ENCODE assay signal across 21 cellular contexts in the genomic region with DNA sequence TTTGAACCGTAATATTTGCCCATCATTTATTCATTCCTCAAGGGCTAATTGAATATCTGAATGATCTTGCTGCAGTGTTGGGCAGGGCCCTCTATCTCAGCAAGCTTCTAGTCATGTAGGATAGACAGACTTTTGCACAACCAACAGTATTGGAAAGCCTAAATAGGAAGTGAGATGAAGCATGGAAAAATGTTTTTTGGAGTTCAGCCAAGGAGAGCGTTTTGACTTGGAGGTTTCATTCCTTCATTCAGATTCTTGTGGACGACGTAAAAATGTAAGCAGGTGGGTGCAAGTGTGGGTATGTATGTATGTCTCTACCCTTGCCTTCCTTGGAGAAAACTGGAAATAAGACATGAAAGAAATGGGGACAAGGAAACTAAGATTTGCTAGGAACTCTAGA.
"Had no signal": no experiment of that assay in that cellular context is flagged by ENCODE, and none has a peak within 500 bp of the region (broad histone marks: within the 10 kb centered on the region; RNA-seq: fewer than 3 reads in every experiment).

No MANE protein-coding gene starts in this region.

- H3K4me3 Mint-ChIP-seq: activated B cell treated with CpG ODN at 0.5 μM for 24 hours; activated CD4-positive, alpha-beta memory T cell treated with anti-CD3 and anti-CD28 coated beads, Interleukin-2, amount 10 ng/mL, durations not matched to agents 7 days and 5 days; activated CD8-positive, alpha-beta memory T cell treated with anti-CD3 and anti-CD28 coated beads, Interleukin-2, amount 10 ng/mL, durations not matched to agents 7 days and 5 days; activated naive CD8-positive, alpha-beta T cell treated with anti-CD3 and anti-CD28 coated beads, Interleukin-2, amount 10 ng/mL, durations not matched to agents 7 days and 5 days; activated T-helper 17 cell treated with anti-CD3 and anti-CD28 coated beads, Interleukin-2, amount 50 U/mL, for 72 hours; naive thymus-derived CD8-positive, alpha-beta T cell; stimulated activated effector memory CD8-positive, alpha-beta T cell treated with anti-CD3 and anti-CD28 coated beads, Interleukin-12 subunit alpha, Interleukin-12 subunit beta, amount 100 ng/mL, for 72 hours; T-helper 17 cell; type B pancreatic cell had no signal

- H3K36me3 Mint-ChIP-seq: activated CD8-positive, alpha-beta memory T cell treated with anti-CD3 and anti-CD28 coated beads, Interleukin-2, amount 10 ng/mL, durations not matched to agents 7 days and 5 days; activated naive CD8-positive, alpha-beta T cell treated with anti-CD3 and anti-CD28 coated beads, Interleukin-2, amount 10 ng/mL, durations not matched to agents 7 days and 5 days; naive thymus-derived CD8-positive, alpha-beta T cell; stimulated activated effector memory CD8-positive, alpha-beta T cell treated with anti-CD3 and anti-CD28 coated beads, Interleukin-12 subunit alpha, Interleukin-12 subunit beta, amount 100 ng/mL, for 72 hours had no signal

- H3K27ac Mint-ChIP-seq: activated B cell treated with CpG ODN at 0.5 μM for 24 hours; activated CD4-positive, alpha-beta memory T cell treated with anti-CD3 and anti-CD28 coated beads, Interleukin-2, amount 10 ng/mL, durations not matched to agents 7 days and 5 days; activated CD8-positive, alpha-beta memory T cell treated with anti-CD3 and anti-CD28 coated beads, Interleukin-2, amount 10 ng/mL, durations not matched to agents 7 days and 5 days; activated naive CD8-positive, alpha-beta T cell treated with anti-CD3 and anti-CD28 coated beads, Interleukin-2, amount 10 ng/mL, durations not matched to agents 7 days and 5 days; activated T-helper 17 cell treated with anti-CD3 and anti-CD28 coated beads, Interleukin-2, amount 50 U/mL, for 72 hours; naive thymus-derived CD8-positive, alpha-beta T cell; stimulated activated effector memory CD8-positive, alpha-beta T cell treated with anti-CD3 and anti-CD28 coated beads, Interleukin-12 subunit alpha, Interleukin-12 subunit beta, amount 100 ng/mL, for 72 hours; T-helper 17 cell had no signal

- H3K4me1 Mint-ChIP-seq: activated CD4-positive, alpha-beta memory T cell treated with anti-CD3 and anti-CD28 coated beads, Interleukin-2, amount 10 ng/mL, durations not matched to agents 7 days and 5 days; activated CD8-positive, alpha-beta memory T cell treated with anti-CD3 and anti-CD28 coated beads, Interleukin-2, amount 10 ng/mL, durations not matched to agents 7 days and 5 days; activated naive CD8-positive, alpha-beta T cell treated with anti-CD3 and anti-CD28 coated beads, Interleukin-2, amount 10 ng/mL, durations not matched to agents 7 days and 5 days; activated T-helper 17 cell treated with anti-CD3 and anti-CD28 coated beads, Interleukin-2, amount 50 U/mL, for 72 hours; stimulated activated effector memory CD8-positive, alpha-beta T cell treated with anti-CD3 and anti-CD28 coated beads, Interleukin-12 subunit alpha, Interleukin-12 subunit beta, amount 100 ng/mL, for 72 hours; T-helper 17 cell had no signal

- H3K27me3 Mint-ChIP-seq: activated CD8-positive, alpha-beta memory T cell treated with anti-CD3 and anti-CD28 coated beads, Interleukin-2, amount 10 ng/mL, durations not matched to agents 7 days and 5 days; type B pancreatic cell had no signal

- H3K9me3 Mint-ChIP-seq: activated B cell treated with CpG ODN at 0.5 μM for 24 hours; activated CD4-positive, alpha-beta memory T cell treated with anti-CD3 and anti-CD28 coated beads, Interleukin-2, amount 10 ng/mL, durations not matched to agents 7 days and 5 days; activated naive CD8-positive, alpha-beta T cell treated with anti-CD3 and anti-CD28 coated beads, Interleukin-2, amount 10 ng/mL, durations not matched to agents 7 days and 5 days; activated T-helper 17 cell treated with anti-CD3 and anti-CD28 coated beads, Interleukin-2, amount 50 U/mL, for 72 hours; naive thymus-derived CD8-positive, alpha-beta T cell; stimulated activated effector memory CD8-positive, alpha-beta T cell treated with anti-CD3 and anti-CD28 coated beads, Interleukin-12 subunit alpha, Interleukin-12 subunit beta, amount 100 ng/mL, for 72 hours had no signal

- ATAC-seq: activated CD8-positive, alpha-beta memory T cell treated with anti-CD3 and anti-CD28 coated beads, Interleukin-2, amount 10 ng/mL, durations not matched to agents 7 days and 5 days; activated T-helper 17 cell treated with anti-CD3 and anti-CD28 coated beads, Interleukin-2, amount 50 U/mL, for 72 hours; left cardiac atrium; naive thymus-derived CD8-positive, alpha-beta T cell; pancreas; sciatic nerve; stimulated activated effector memory CD8-positive, alpha-beta T cell treated with anti-CD3 and anti-CD28 coated beads, Interleukin-12 subunit alpha, Interleukin-12 subunit beta, amount 100 ng/mL, for 72 hours; T-helper 17 cell had no signal

- DNase-seq: activated B cell treated with CpG ODN at 0.5 μM for 24 hours; activated CD4-positive, alpha-beta memory T cell treated with anti-CD3 and anti-CD28 coated beads, Interleukin-2, amount 10 ng/mL, durations not matched to agents 7 days and 5 days; activated CD4-positive, alpha-beta T cell treated with anti-CD3 and anti-CD28 coated beads for 4 hours; activated CD8-positive, alpha-beta memory T cell treated with anti-CD3 and anti-CD28 coated beads, Interleukin-2, amount 10 ng/mL, durations not matched to agents 7 days and 5 days; activated naive CD4-positive, alpha-beta T cell; activated naive CD8-positive, alpha-beta T cell treated with anti-CD3 and anti-CD28 coated beads, Interleukin-2, amount 10 ng/mL, durations not matched to agents 7 days and 5 days; activated T-cell treated with anti-CD3 and anti-CD28 coated beads, Interleukin-2, amount 50 U/mL, for 1 hour; central memory CD4-positive, alpha-beta T cell; effector CD8-positive, alpha-beta T cell; left cardiac atrium; mesendoderm; naive thymus-derived CD8-positive, alpha-beta T cell; pancreas; stimulated activated CD4-positive, alpha-beta T cell treated with anti-CD3 and anti-CD28 coated beads, Interleukin-4, amount 100 ng/mL, for 24 hours; stomach; T-helper 17 cell; testis had no signal
